In the genomic region with DNA sequence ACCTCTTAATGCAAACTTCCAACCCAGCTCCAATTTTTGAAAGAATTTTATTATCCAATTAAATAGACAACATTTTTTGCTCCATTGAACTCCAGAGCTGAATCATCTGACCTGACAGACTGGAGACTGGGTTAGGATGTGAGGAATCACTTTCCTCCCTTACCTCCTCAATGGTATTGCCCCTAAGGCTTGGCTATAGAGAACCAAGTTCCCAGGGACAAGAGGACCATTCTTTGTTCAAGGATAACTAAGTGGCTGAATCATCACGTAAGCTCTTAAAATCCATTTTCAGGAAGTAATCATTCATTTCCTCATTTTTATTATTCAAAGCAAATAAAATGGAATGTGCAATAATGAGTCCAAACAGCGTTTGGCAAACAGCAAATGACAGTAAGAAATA, we compare ENCODE assay signal across 25 cellular contexts.
DNase-seq lines count a peak whose midpoint lies in the region; ATAC-seq, FAIRE-seq and TF ChIP-seq lines count a peak whose summit lies in the region.
"Had no signal": no experiment of that assay in that cellular context is flagged by ENCODE, and none has a peak within 500 bp of the region (broad histone marks: within the 10 kb centered on the region; RNA-seq: fewer than 3 reads in every experiment).

No MANE protein-coding gene starts in this region.

- H3K9me3 ChIP-seq in A673 (ENCODE audit: low read depth, low read length, poor library complexity, severe bottlenecking), result no peaks in the 10 kb centered on the region
- H3K9me3 ChIP-seq: adrenal gland, colonic mucosa, lower lobe of right lung, right lobe of liver, testis had no signal

- FAIRE-seq in GM12892 (lab: Jason Lieb, UNC) (peak; percentile 9), D721Med (lab: Jason Lieb, UNC) (no peak)
- FAIRE-seq: kidney had no signal

- peak; percentile 81 for DNase-seq in A673 (ENCODE audit: low spot score)
- no peak for DNase-seq in GM12892 (ENCODE audit: insufficient read length)
- peak; percentile 77 for DNase-seq in RPMI7951 (ENCODE audit: low read depth)
- peak; percentile 81 for DNase-seq in epithelial cell of esophagus (ENCODE audit: low read depth)
- DNase-seq in D721Med (ENCODE audit: insufficient read length, low spot score), result no peak
- DNase-seq in HuH-7.5 (ENCODE audit: low spot score), result no peak
- no peak for DNase-seq in DMS79 treated with DMSO at 0.1 percent for 48 hours (lab: John Stamatoyannopoulos, UW)
- DNase-seq: activated CD4-positive, alpha-beta T cell treated with anti-CD3 and anti-CD28 coated beads, Interleukin-2, amount 10 ng/mL, durations not matched to agents 7 days and 5 days; activated naive CD4-positive, alpha-beta T cell treated with Interleukin-2 at 50 U/mL for 16 hours; activated T-cell treated with anti-CD3 and anti-CD28 coated beads, Interleukin-2, amount 50 U/mL, for 48 hours; adrenal gland; colonic mucosa; kidney; lower lobe of right lung; NCI-H1105 treated with DMSO at 0.1 percent for 48 hours; NCI-H2029 treated with DMSO at 0.1 percent for 48 hours; right lobe of liver; stimulated activated CD4-positive, alpha-beta T cell treated with anti-CD3 and anti-CD28 coated beads, Interleukin-4, amount 100 ng/mL, for 4 hours; stimulated activated naive CD4-positive, alpha-beta T cell; testis; WERI-Rb-1 had no signal

- ATAC-seq in HG03175 (IDR thresholded peaks at IDR 0.05; ENCODE audit: unreplicated experiment), result no peak
- ATAC-seq: lower lobe of right lung, right lobe of liver had no signal

- no peak for TF ChIP-seq POLR2A in GM12892 (IDR thresholded peaks at IDR 0.05; ENCODE audit: low read depth, low read length)

- POLR2A ChIA-PET in A673 (lab: Charles Lee; ENCODE audit: low non-redundant PET), result interaction anchor here (0.7 kb wide), 1 partner anchor 157 kb away, joined by 3 read pairs; no protein-coding TSS in a partner anchor

- BruUV-seq in A673 (replicated peaks; lab: Mats Ljungman, UMichigan), result no TSS peak

- no peaks in the 10 kb centered on the region for H3K36me3 ChIP-seq in A673 (ENCODE audit: insufficient read depth, low read length, poor library complexity, severe bottlenecking)
- H3K36me3 ChIP-seq: adrenal gland; BLaER1 treated with 17β-estradiol and CSF1 and Interleukin-3, amounts not matched to agents 10 nM and 100 nM; colonic mucosa; lower lobe of right lung; right lobe of liver; WERI-Rb-1 had no signal

- H3K4me3 ChIP-seq in A673 (ENCODE audit: low read depth, low read length, poor library complexity, severe bottlenecking) (no peak overlapping the region), epithelial cell of esophagus (ENCODE audit: low read length) (no peak overlapping the region)
- H3K4me3 ChIP-seq: adrenal gland; BLaER1 treated with 17β-estradiol and CSF1 and Interleukin-3, amounts not matched to agents 10 nM and 100 nM; colonic mucosa; lower lobe of right lung; right lobe of liver; SK-N-MC; testis had no signal

- H3K27me3 ChIP-seq in A673 (replicated peaks; ENCODE audit: insufficient read depth, low read depth, low read length, poor library complexity), result peaks cover 4% of the 10 kb centered on the region
- H3K27me3 ChIP-seq: adrenal gland; BLaER1 treated with 17β-estradiol and CSF1 and Interleukin-3, amounts not matched to agents 10 nM and 100 nM; colonic mucosa; right lobe of liver; testis had no signal

- peaks cover 7% of the 10 kb centered on the region for H3K4me1 ChIP-seq in A673 (ENCODE audit: insufficient read depth, low read length, poor library complexity, severe bottlenecking)
- H3K4me1 ChIP-seq: adrenal gland, colonic mucosa, lower lobe of right lung, parathyroid adenoma, right lobe of liver, testis had no signal

- CTCF ChIA-PET in A673 (lab: Charles Lee), result no interaction called here

- TF ChIP-seq CTCF in A673 (conservative IDR thresholded peaks at IDR 0.05; ENCODE audit: low read depth, low read length) (no peak), epithelial cell of esophagus (IDR thresholded peaks at IDR 0.05; ENCODE audit: insufficient read depth, low read depth, low read length, missing control alignments) (no peak), D721Med (IDR thresholded peaks at IDR 0.05; ENCODE audit: insufficient read depth, missing control alignments) (no peak)

- H3K27ac ChIP-seq in A673 (ENCODE audit: low read depth, low read length, poor library complexity, severe bottlenecking), result no peak overlapping the region
- H3K27ac ChIP-seq: adrenal gland; BLaER1 treated with 17β-estradiol and CSF1 and Interleukin-3, amounts not matched to agents 10 nM and 100 nM; colonic mucosa; lower lobe of right lung; parathyroid adenoma; right lobe of liver; SK-N-MC; testis; WERI-Rb-1 had no signal

- intact Hi-C loops in A673 (cut with micrococcal nuclease; ENCODE audit: unreplicated experiment), result no loop called here

Comparison
In these comparisons a context has a peak if more than half of its experiments do, and no peak if none do; other contexts are left out.
1. DNase-seq: peak in A673 (single experiment), RPMI7951 (single experiment) and epithelial cell of esophagus (single experiment); none in GM12892 (single experiment), D721Med (single experiment), HuH-7.5 (single experiment) and DMS79 treated with DMSO at 0.1 percent for 48 hours (single experiment).